8 cellular contexts compared by ENCODE assay signal in the genomic region with DNA sequence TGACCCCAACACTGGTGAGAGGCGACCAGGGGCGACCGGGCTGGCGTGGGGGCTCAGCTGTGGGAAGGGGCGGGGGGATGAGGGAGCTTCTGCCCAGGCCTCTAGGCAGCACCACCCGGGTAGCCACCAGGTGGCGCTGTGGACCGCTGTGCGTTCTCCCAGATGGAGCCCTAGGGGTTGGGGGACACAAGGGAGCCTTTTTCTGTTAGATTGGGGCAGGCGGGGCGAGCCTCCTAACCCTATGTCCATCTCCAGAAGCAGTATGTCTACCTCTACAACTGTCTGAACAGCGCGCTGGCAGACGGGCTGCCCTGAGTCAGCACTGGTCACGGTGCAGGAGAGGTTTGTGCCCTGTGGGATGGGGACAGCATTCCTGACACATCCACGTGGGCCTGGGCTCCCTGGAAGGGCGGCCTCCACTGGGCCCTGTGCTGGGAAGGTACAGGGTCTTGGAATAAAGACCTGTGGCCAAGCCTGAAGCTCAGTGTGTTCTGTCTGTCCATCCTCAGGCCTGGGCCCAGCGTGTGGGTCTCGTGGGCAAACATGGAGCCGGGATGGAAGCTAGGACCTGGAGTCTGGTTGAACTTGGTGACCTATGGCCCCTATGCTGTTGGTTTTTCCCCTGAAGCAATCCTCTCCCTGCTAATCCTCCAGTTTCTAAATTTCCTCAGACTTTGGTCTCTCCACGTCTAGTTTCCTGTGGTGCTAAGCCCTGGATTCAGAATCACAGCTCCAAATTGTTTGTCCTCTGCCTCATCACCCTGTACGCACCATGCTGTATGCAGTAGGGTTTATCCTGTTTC. TPM values are rescaled to one million over a fixed set of nuclear protein-coding genes. Genes with fewer than 3 reads are reported as not detected.
DNase-seq lines count a peak whose midpoint lies in the region; ATAC-seq and TF ChIP-seq lines count a peak whose summit lies in the region.

No MANE protein-coding gene starts in this region.

- no peak overlapping the region for H3K27ac ChIP-seq in endodermal cell (ENCODE audit: low read depth, low read length)

- H3K9ac ChIP-seq in endodermal cell (ENCODE audit: extremely low read depth, low read length, poor library complexity, severe bottlenecking), result no peak overlapping the region

- no peak overlapping the region for H3K4me3 ChIP-seq in endodermal cell (ENCODE audit: low read length)

- WGBS in endodermal cell (ENCODE audit: insufficient coverage in 1 of 2, insufficient read length in 1 of 2), 2 experiments, result 50 to 74% methylated on average over 11 to 22 of the region's 22 CpGs

- ATAC-seq in naive B cell (ENCODE audit: low read depth in 2 of 2), result peak; percentile 66 to 67
- ATAC-seq in GM21360 (IDR thresholded peaks at IDR 0.05; ENCODE audit: unreplicated experiment), result no peak

- no peaks in the 10 kb centered on the region for H3K9me3 Mint-ChIP-seq in endodermal cell
- no peaks in the 10 kb centered on the region for H3K9me3 Mint-ChIP-seq in naive B cell

- H3K9me3 ChIP-seq in endodermal cell (ENCODE audit: control insufficient read depth, low read length), result no peaks in the 10 kb centered on the region

- H3K4me3 Mint-ChIP-seq in endodermal cell, result no peak overlapping the region
- H3K4me3 Mint-ChIP-seq in naive B cell, result peak overlapping the region in 1 of 8 donors; percentile 39

- peaks cover 12% of the 10 kb centered on the region for H3K4me1 Mint-ChIP-seq in endodermal cell
- H3K4me1 Mint-ChIP-seq in naive B cell, result peaks cover 12 to 24% (median 17%) of the 10 kb centered on the region in 3 donors

- DNase-seq in AG08395 (ENCODE audit: low spot score) (peak; percentile 44), GM19238 (ENCODE audit: insufficient read length, low spot score) (peak; percentile 44), NCI-H460 (ENCODE audit: extremely low read depth, low read depth) (peak; percentile 57), endodermal cell (peak; percentile 95), naive B cell (peak; percentile 55)
- DNase-seq in activated CD8-positive, alpha-beta memory T cell treated with anti-CD3 and anti-CD28 coated beads, Interleukin-2, amount 50 U/mL, for 1 hour (ENCODE audit: extremely low read depth), result peak; percentile 9
- DNase-seq in stimulated activated CD8-positive, alpha-beta memory T cell treated with anti-CD3 and anti-CD28 coated beads, Interleukin-7, amount 100 ng/mL, for 48 hours (ENCODE audit: extremely low read depth in 1 of 2, low read depth in 1 of 2), result peak; percentile 35 to 62

- no peaks in the 10 kb centered on the region for H3K4me1 ChIP-seq in endodermal cell (ENCODE audit: control insufficient read depth, insufficient read depth, low read length)

- peak; percentile 98 for TF ChIP-seq CTCF in endodermal cell (conservative IDR thresholded peaks at IDR 0.05)

- H3K27ac Mint-ChIP-seq in endodermal cell, result no peak overlapping the region
- H3K27ac Mint-ChIP-seq in naive B cell, result peak overlapping the region in 1 of 6 donors; percentile 66

- H3K27me3 Mint-ChIP-seq in endodermal cell (ENCODE audit: insufficient read depth) (peaks cover 36% of the 10 kb centered on the region), naive B cell (peaks cover 20 to 62% (median 47%) of the 10 kb centered on the region in 3 donors)

- H3K36me3 Mint-ChIP-seq in endodermal cell (ENCODE audit: low read depth), result no peaks in the 10 kb centered on the region
- H3K36me3 Mint-ChIP-seq in naive B cell, result no peaks in the 10 kb centered on the region

- H3K36me3 ChIP-seq in endodermal cell (ENCODE audit: control insufficient read depth, insufficient read depth, low read length), result no peaks in the 10 kb centered on the region

- peaks cover 26% of the 10 kb centered on the region for H3K27me3 ChIP-seq in endodermal cell (ENCODE audit: control insufficient read depth, insufficient read depth, low read length, poor library complexity, severe bottlenecking)

RNA-seq across cellular contexts. Expression of a gene that starts 23.1 kb away (rescaled TPM):
- total RNA-seq in NCI-H460 (2014; rRNA removed; shearing (Covaris generic)), result 110 and 113 TPM in 2 replicates
- polyA plus RNA-seq in NCI-H460 (2014; cell fraction: nucleus; rRNA removed), result 62.6 and 121 TPM in 2 replicates
- 10 to 100 TPM; 68.3 to 75.6 TPM for total RNA-seq in endodermal cell
- polyA plus RNA-seq in endodermal cell (2013, experiment 1 of 2), result 67.1 TPM
- polyA plus RNA-seq in endodermal cell (2013, experiment 2 of 2), result 63.4 TPM
- 10 to 100 TPM; 32.8 to 53.5 (median 44.2) TPM for polyA plus RNA-seq in naive B cell (ENCODE audit: low read depth in 6 of 6)

Comparison
In these comparisons a context has a peak if more than half of its experiments do, and no peak if none do; other contexts are left out.
1. DNase-seq: peak in every context shown above with its lines; median percentile 95 in endodermal cell; 57 in NCI-H460; 55 in naive B cell; 48 in stimulated activated CD8-positive, alpha-beta memory T cell treated with anti-CD3 and anti-CD28 coated beads, Interleukin-7, amount 100 ng/mL, for 48 hours; 44 in AG08395; 44 in GM19238; 9 in activated CD8-positive, alpha-beta memory T cell treated with anti-CD3 and anti-CD28 coated beads, Interleukin-2, amount 50 U/mL, for 1 hour.